ENCODE assay signal across 16 cellular contexts in the genomic region with DNA sequence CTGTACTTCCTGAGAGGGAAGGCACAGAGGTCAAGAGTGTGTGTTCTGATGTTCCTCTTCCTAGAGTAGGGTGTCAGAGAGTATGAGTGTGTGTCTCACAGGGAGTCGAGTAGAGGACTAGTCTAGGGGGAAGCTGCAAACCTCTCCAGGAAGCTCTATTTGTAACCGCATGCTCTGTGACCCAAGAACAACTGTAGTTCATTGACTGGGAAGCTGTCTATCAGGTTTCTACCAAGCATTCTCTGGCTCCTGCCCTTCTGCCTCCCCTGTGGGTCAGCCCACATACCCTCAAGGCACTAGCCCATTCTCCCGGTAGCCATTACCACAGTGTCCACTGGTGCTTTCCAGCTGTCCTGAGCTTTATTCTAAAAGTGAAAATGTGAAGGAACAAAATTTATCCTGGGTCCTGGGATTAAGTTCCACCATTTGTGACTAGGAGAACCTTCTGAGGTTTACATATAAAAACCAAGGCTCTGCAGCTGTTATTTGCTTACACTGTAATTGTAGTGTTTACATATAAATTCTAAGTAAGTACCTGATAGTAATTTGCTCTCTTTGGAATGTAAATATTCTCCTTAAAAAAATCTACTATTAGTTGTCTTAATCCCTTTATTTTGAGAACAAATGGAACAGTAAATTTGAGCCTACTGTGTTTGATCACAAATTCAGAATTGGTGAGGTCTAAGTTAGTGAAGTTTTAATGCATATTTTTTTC. TPM values are rescaled to one million over a fixed set of nuclear protein-coding genes. Genes with fewer than 3 reads are reported as not detected.
DNase-seq lines count a peak whose midpoint lies in the region; ATAC-seq and TF ChIP-seq lines count a peak whose summit lies in the region.
"Had no signal": no experiment of that assay in that cellular context is flagged by ENCODE, and none has a peak within 500 bp of the region (broad histone marks: within the 10 kb centered on the region; RNA-seq: fewer than 3 reads in every experiment).

No MANE protein-coding gene starts in this region.

- H3K27ac ChIP-seq in right cardiac atrium (ENCODE audit: low read length) (no peak overlapping the region), left ventricle myocardium inferior (replicated peaks) (no peak overlapping the region), transverse colon (peak overlapping the region in 3 of 4 donors; percentile 46 to 56 (median 53)), foreskin keratinocyte (no peak overlapping the region)
- H3K27ac ChIP-seq: ovary had no signal

- H3K9me3 ChIP-seq in right cardiac atrium (ENCODE audit: control insufficient read depth, low read length) (no peaks in the 10 kb centered on the region), left ventricle myocardium inferior (replicated peaks) (no peaks in the 10 kb centered on the region), transverse colon (no peaks in the 10 kb centered on the region)
- H3K9me3 ChIP-seq: ovary had no signal

- no peak overlapping the region for H3K4me3 ChIP-seq in right cardiac atrium (ENCODE audit: low read length)
- no peak overlapping the region for H3K4me3 ChIP-seq in left ventricle myocardium inferior
- no peak overlapping the region for H3K4me3 ChIP-seq in transverse colon
- H3K4me3 ChIP-seq: ovary had no signal

- WGBS in right cardiac atrium = 69% methylated on average over 3 of the region's 3 CpGs
- WGBS in transverse colon (ENCODE audit: low coverage in 1 of 2), 2 donors = 0 to 20% methylated on average over 1 to 3 of the region's 3 CpGs

- H3K27me3 ChIP-seq in right cardiac atrium (ENCODE audit: control insufficient read depth, insufficient read depth) = no peaks in the 10 kb centered on the region
- no peaks in the 10 kb centered on the region for H3K27me3 ChIP-seq in left ventricle myocardium inferior (ENCODE audit: low read depth)
- H3K27me3 ChIP-seq in transverse colon = no peaks in the 10 kb centered on the region
- H3K27me3 ChIP-seq in foreskin keratinocyte = no peaks in the 10 kb centered on the region
- H3K27me3 ChIP-seq: ovary had no signal

- DNase-seq in right cardiac atrium (no peak), left ventricle myocardium inferior (no peak), NCI-H2029 (lab: John Stamatoyannopoulos, UW) (peak; percentile 78), SKM-1 treated with dmso at 0.1 percent for 144 hours (lab: John Stamatoyannopoulos, UW; ENCODE audit: unreplicated experiment) (peak; percentile 84), transverse colon (no peak), foreskin keratinocyte (no peak)
- no peak for DNase-seq in stimulated activated CD4-positive, alpha-beta T cell treated with anti-CD3 and anti-CD28 coated beads, Interleukin-15, amount 100 ng/mL, for 24 hours
- DNase-seq: activated naive CD8-positive, alpha-beta T cell treated with anti-CD3 and anti-CD28 coated beads, Interleukin-2, amount 50 U/mL, for 24 hours; hippocampal formation; NCI-H1694 treated with DMSO at 0.1 percent for 48 hours; ovary; stimulated activated CD4-positive, alpha-beta T cell treated with anti-CD3 and anti-CD28 coated beads, Interleukin-1b, Interleukin-23, amount 100 ng/mL, for 48 hours had no signal

- H3K4me1 ChIP-seq in right cardiac atrium (ENCODE audit: control insufficient read depth, insufficient read depth, low read length) (no peaks in the 10 kb centered on the region), left ventricle myocardium inferior (no peaks in the 10 kb centered on the region), transverse colon (peaks cover 0 to 7% (median 3%) of the 10 kb centered on the region in 4 donors), foreskin keratinocyte (no peaks in the 10 kb centered on the region)

- in situ Hi-C loops in transverse colon (cut with MboI; ENCODE audit: low pct_ligation_motif_present in 1 of 4, low pct_unique_long_range_greater_than_20kb in 1 of 4, low sequenced_read_pairs in 3 of 4) = no loop called here

- intact Hi-C loops in right cardiac atrium (cut with DNase I) = no loop called here
- intact Hi-C loops in left ventricle myocardium inferior (cut with micrococcal nuclease) = no loop called here
- intact Hi-C loops in transverse colon (cut with DNase I; ENCODE audit: low total_unique reads) = no loop called here

- no peak for TF ChIP-seq POLR2A in transverse colon (IDR thresholded peaks at IDR 0.05)

- no peak for TF ChIP-seq CTCF in left ventricle myocardium inferior (IDR thresholded peaks at IDR 0.05; ENCODE audit: borderline replicate concordance)
- TF ChIP-seq CTCF in transverse colon (IDR thresholded peaks at IDR 0.05) = no peak
- TF ChIP-seq CTCF in foreskin keratinocyte (conservative IDR thresholded peaks at IDR 0.05) = no peak

- TF ChIP-seq EP300 in transverse colon (IDR thresholded peaks at IDR 0.05; ENCODE audit: low read depth) = no peak

- H3K36me3 ChIP-seq in left ventricle myocardium inferior (no peaks in the 10 kb centered on the region), transverse colon (no peaks in the 10 kb centered on the region)
- H3K36me3 ChIP-seq: ovary had no signal

- ATAC-seq in right cardiac atrium (peak; percentile 40 to 50), foreskin keratinocyte (no peak), GM18868 (IDR thresholded peaks at IDR 0.05; ENCODE audit: unreplicated experiment) (no peak)
- ATAC-seq: activated naive CD8-positive, alpha-beta T cell treated with anti-CD3 and anti-CD28 coated beads, Interleukin-2, amount 50 U/mL, for 24 hours; stimulated activated memory B cell treated with anti-CD40 and anti-IgM and Interleukin-4, amounts not matched to agents 10 μg/mL and 1 μg/mL and 100 μg/mL, for 72 hours had no signal

RNA-seq across cellular contexts. Expression of gene MYRIP, which starts 40.7 kb away (rescaled TPM):
- total RNA-seq in right cardiac atrium = 10 to 100 TPM in 1 of 4 donors, 1 to 10 TPM in 3; 4.7 to 12.1 (median 7.0) TPM
- polyA plus RNA-seq in right cardiac atrium = 2.4 TPM
- 1.5 TPM for total RNA-seq in left ventricle myocardium inferior
- total RNA-seq in transverse colon = 10 to 100 TPM in 1 of 4 donors, 1 to 10 TPM in 3; 2.6 to 19.7 (median 5.4) TPM
- total RNA-seq in foreskin keratinocyte = not detected in 2 replicates
- not detected in 2 replicates for polyA plus RNA-seq in foreskin keratinocyte
- total RNA-seq: Daoy had no signal
- polyA plus RNA-seq: AG04450 had no signal

Comparison
In these comparisons a context has a peak if more than half of its experiments do, and no peak if none do; other contexts are left out.
1. ATAC-seq: peak in right cardiac atrium (2 of 2); none in foreskin keratinocyte (single experiment) and GM18868 (single experiment).
2. DNase-seq: peak in NCI-H2029 (single experiment) and SKM-1 treated with dmso at 0.1 percent for 144 hours (single experiment); none in right cardiac atrium (0 of 3), left ventricle myocardium inferior (single experiment), transverse colon (single experiment), stimulated activated CD4-positive, alpha-beta T cell treated with anti-CD3 and anti-CD28 coated beads, Interleukin-15, amount 100 ng/mL, for 24 hours (single experiment) and foreskin keratinocyte (0 of 2).
3. H3K27ac ChIP-seq: peak in transverse colon (3 of 4); none in right cardiac atrium (single experiment), left ventricle myocardium inferior (single experiment) and foreskin keratinocyte (single experiment).